8 cellular contexts compared by ENCODE assay signal in genomic region chr16:81625544-81626152, GRCh38.
DNase-seq lines count a peak whose midpoint lies in the region; ATAC-seq and TF ChIP-seq lines count a peak whose summit lies in the region.

No MANE protein-coding gene starts in this region.

- H3K27ac Mint-ChIP-seq in activated CD4-positive, alpha-beta T cell treated with anti-CD3 and anti-CD28 coated beads, Interleukin-2, amount 10 ng/mL, durations not matched to agents 7 days and 5 days, result no peak overlapping the region
- H3K27ac Mint-ChIP-seq in immature natural killer cell, result peak overlapping the region in 5 of 6 donors; percentile 29 to 79 (median 72)

- 69 to 73% methylated on average over 7 to 9 of the region's 9 CpGs for WGBS in testis, 2 donors

- H3K27me3 Mint-ChIP-seq in activated CD4-positive, alpha-beta T cell treated with anti-CD3 and anti-CD28 coated beads, Interleukin-2, amount 10 ng/mL, durations not matched to agents 7 days and 5 days, result no peaks in the 10 kb centered on the region
- peaks cover 2 to 3% (median 3%) of the 10 kb centered on the region in 3 donors for H3K27me3 Mint-ChIP-seq in immature natural killer cell (ENCODE audit: low read depth in 3 of 3)

- no peak for ATAC-seq in HG03196 (IDR thresholded peaks at IDR 0.05; ENCODE audit: unreplicated experiment)

- no peaks in the 10 kb centered on the region for H3K27me3 ChIP-seq in testis

- no peak for TF ChIP-seq POLR2A in testis (IDR thresholded peaks at IDR 0.05)

- CTCF ChIA-PET in activated CD4-positive, alpha-beta T cell treated with anti-CD3 and anti-CD28 coated beads, Interleukin-2, amount 10 ng/mL, durations not matched to agents 7 days and 5 days (lab: Charles Lee), result no interaction called here

- DNase-seq in activated CD4-positive, alpha-beta T cell treated with anti-CD3 and anti-CD28 coated beads for 48 hours, result peak; percentile 31
- DNase-seq in activated CD4-positive, alpha-beta T cell treated with anti-CD3 and anti-CD28 coated beads, Interleukin-2, amount 10 ng/mL, durations not matched to agents 7 days and 5 days, result no peak
- DNase-seq in UCSD-AML1 (lab: John Stamatoyannopoulos, UW; ENCODE audit: unreplicated experiment), result peak; percentile 70
- DNase-seq in immature natural killer cell, result no peak
- DNase-seq in testis, result peak; percentile 62
- no peak for DNase-seq in NCI-H510A (lab: John Stamatoyannopoulos, UW)
- DNase-seq in middle frontal gyrus (ENCODE audit: extremely low spot score, low spot score), result no peak

- peaks cover 19% of the 10 kb centered on the region for H3K4me1 Mint-ChIP-seq in activated CD4-positive, alpha-beta T cell treated with anti-CD3 and anti-CD28 coated beads, Interleukin-2, amount 10 ng/mL, durations not matched to agents 7 days and 5 days
- H3K4me1 Mint-ChIP-seq in immature natural killer cell, result peaks cover 14 to 35% of the 10 kb centered on the region in 2 donors

- POLR2A ChIA-PET in activated CD4-positive, alpha-beta T cell treated with anti-CD3 and anti-CD28 coated beads, Interleukin-2, amount 10 ng/mL, durations not matched to agents 7 days and 5 days (lab: Charles Lee), result no interaction called here

- H3K4me3 ChIP-seq in testis, result no peak overlapping the region

- TF ChIP-seq CTCF in testis (IDR thresholded peaks at IDR 0.05), result no peak

- H3K4me3 Mint-ChIP-seq in activated CD4-positive, alpha-beta T cell treated with anti-CD3 and anti-CD28 coated beads, Interleukin-2, amount 10 ng/mL, durations not matched to agents 7 days and 5 days, result no peak overlapping the region
- no peak overlapping the region for H3K4me3 Mint-ChIP-seq in immature natural killer cell

- intact Hi-C loops in testis (cut with DNase I; ENCODE audit: low total_unique reads), result no loop called here

- H3K4me1 ChIP-seq in testis, result no peaks in the 10 kb centered on the region

- no peaks in the 10 kb centered on the region for H3K36me3 ChIP-seq in testis (ENCODE audit: low read depth, missing control alignments)

- no peak overlapping the region for H3K27ac ChIP-seq in testis

- H3K9me3 ChIP-seq in testis, result no peaks in the 10 kb centered on the region

- H3K9me3 Mint-ChIP-seq in activated CD4-positive, alpha-beta T cell treated with anti-CD3 and anti-CD28 coated beads, Interleukin-2, amount 10 ng/mL, durations not matched to agents 7 days and 5 days, result no peaks in the 10 kb centered on the region
- no peaks in the 10 kb centered on the region for H3K9me3 Mint-ChIP-seq in immature natural killer cell

- H3K36me3 Mint-ChIP-seq in activated CD4-positive, alpha-beta T cell treated with anti-CD3 and anti-CD28 coated beads, Interleukin-2, amount 10 ng/mL, durations not matched to agents 7 days and 5 days (ENCODE audit: low read depth), result no peaks in the 10 kb centered on the region
- H3K36me3 Mint-ChIP-seq in immature natural killer cell, result peaks cover 0 to 8% (median 0%) of the 10 kb centered on the region in 3 donors

Comparison
In these comparisons a context has a peak if more than half of its experiments do, and no peak if none do; other contexts are left out.
1. DNase-seq: peak in activated CD4-positive, alpha-beta T cell treated with anti-CD3 and anti-CD28 coated beads for 48 hours (single experiment), UCSD-AML1 (single experiment) and testis (single experiment); none in activated CD4-positive, alpha-beta T cell treated with anti-CD3 and anti-CD28 coated beads, Interleukin-2, amount 10 ng/mL, durations not matched to agents 7 days and 5 days (single experiment), immature natural killer cell (0 of 3), NCI-H510A (single experiment) and middle frontal gyrus (single experiment).